14 cellular contexts compared by ENCODE assay signal in the genomic region with DNA sequence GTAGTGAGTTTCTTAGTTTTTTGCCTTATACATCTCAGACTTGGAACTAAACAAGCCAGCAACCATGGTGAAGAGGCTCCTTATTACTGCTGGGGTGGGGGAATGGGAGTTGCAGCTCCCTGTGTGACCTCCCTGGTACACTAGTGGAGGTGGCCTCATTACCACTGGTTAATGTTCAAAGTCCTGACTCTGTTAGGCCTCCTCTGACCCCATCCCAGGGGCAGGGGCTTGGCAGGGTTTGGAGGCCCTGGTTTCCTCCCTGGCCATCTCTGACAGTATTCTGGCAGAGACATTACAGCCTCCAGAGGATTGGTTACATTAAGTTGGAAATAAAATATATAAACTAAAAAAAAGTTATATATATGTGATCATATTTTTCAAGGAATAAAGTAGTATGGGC. TPM values are rescaled to one million over a fixed set of nuclear protein-coding genes. Genes with fewer than 3 reads are reported as not detected.
DNase-seq lines count a peak whose midpoint lies in the region; ATAC-seq, FAIRE-seq and TF ChIP-seq lines count a peak whose summit lies in the region.
"Had no signal": no experiment of that assay in that cellular context is flagged by ENCODE, and none has a peak within 500 bp of the region (broad histone marks: within the 10 kb centered on the region; RNA-seq: fewer than 3 reads in every experiment).

No MANE protein-coding gene starts in this region.

- TF ChIP-seq POLR2A in HepG2 (IDR thresholded peaks at IDR 0.05; ENCODE audit: insufficient read depth in 1 of 2, low read depth in 2 of 2, low read length in 2 of 2): no peak

- H3F3A ChIP-seq in GM23248 (ENCODE audit: insufficient read depth): peaks cover 72% of the 10 kb centered on the region

- no peak for TF ChIP-seq EP300 in HepG2 (IDR thresholded peaks at IDR 0.05; ENCODE audit: low read depth in 2 of 2, low read length in 2 of 2)
- TF ChIP-seq EP300 in HepG2 (CRISPR knock-in tag; IDR thresholded peaks at IDR 0.05; ENCODE audit: borderline replicate concordance): no peak

- BruUV-seq in HepG2 (replicated peaks; lab: Mats Ljungman, UMichigan): no TSS peak

- H3K9me2 ChIP-seq in GM23248 (ENCODE audit: insufficient read depth): no peaks in the 10 kb centered on the region

- H4K20me1 ChIP-seq in GM23248 (ENCODE audit: insufficient read depth): peaks cover 46% of the 10 kb centered on the region
- 0 out of 2 replicates have a peak, but pooled peaks cover 4% of the 10 kb centered on the region for H4K20me1 ChIP-seq in HepG2 (ENCODE audit: insufficient read depth, low read length)

- ATAC-seq in HepG2: peak; percentile 40; the same call in 2 of the 3 replicates
- ATAC-seq in GM19351 (IDR thresholded peaks at IDR 0.05; ENCODE audit: unreplicated experiment): no peak
- ATAC-seq: GM12878, HCT116 had no signal

- H3K4me1 ChIP-seq in GM23248 (ENCODE audit: insufficient read depth) (peaks cover 62% of the 10 kb centered on the region), ascending aorta (peaks cover 5 to 64% of the 10 kb centered on the region in 2 donors), HepG2 (ENCODE audit: insufficient read depth, low read length) (peaks cover 8% of the 10 kb centered on the region; the same call in 1 of the 2 replicates), tibial artery (peaks cover 0 to 97% (median 60%) of the 10 kb centered on the region in 4 donors)

- CTCF ChIA-PET in HepG2 (lab: Yijun Ruan, JAX; ENCODE audit: low intra/inter-chr PET ratio, low total read pairs): no interaction called here

- H3K9ac ChIP-seq in GM23248 (no peak overlapping the region), HepG2 (ENCODE audit: insufficient read depth, low read depth, low read length) (no peak overlapping the region)

- intact Hi-C loops in ascending aorta (cut with DNase I): no loop called here
- intact Hi-C loops in HepG2 (cut with micrococcal nuclease; ENCODE audit: unreplicated experiment): no loop called here
- intact Hi-C loops in tibial artery (cut with DNase I; ENCODE audit: low total_unique reads): no loop called here

- H3K27ac ChIP-seq in GM23248: peak overlapping the region; percentile 36
- peak overlapping the region; percentile 58 to 74 for H3K27ac ChIP-seq in ascending aorta
- no peak overlapping the region for H3K27ac ChIP-seq in HepG2 (ENCODE audit: extremely low read length, insufficient read depth, low read length)
- H3K27ac ChIP-seq in tibial artery: peak overlapping the region; percentile 72 to 79
- H3K27ac ChIP-seq: C4-2B had no signal

- no peak overlapping the region for H3K4me2 ChIP-seq in GM23248 (ENCODE audit: unreplicated experiment)
- H3K4me2 ChIP-seq in HepG2 (ENCODE audit: low read depth, low read length): peak overlapping the region; percentile 39; the same call in 1 of the 2 replicates

- in situ Hi-C loops in GM23248 (cut with MboI): no loop called here
- in situ Hi-C loops in HepG2 (cut with HindIII; ENCODE audit: extremely low pct_ligation_motif_present, low pct_unique_long_range_greater_than_20kb): no loop called here

- POLR2A ChIA-PET in HepG2 (lab: Yijun Ruan, JAX): no interaction called here

- H3K4me3 ChIP-seq in GM23248 (no peak overlapping the region), ascending aorta (no peak overlapping the region), HepG2 (replicated peaks in 1 of 3; ENCODE audit: insufficient read depth in 1 of 3, low read depth in 2 of 3, low read length in 3 of 3) (no peak overlapping the region), tibial artery (no peak overlapping the region)
- H3K4me3 ChIP-seq: GM12878 had no signal

- H3K36me3 ChIP-seq in GM23248 (ENCODE audit: low read depth) (peaks cover 16% of the 10 kb centered on the region; the same call in 1 of the 2 replicates), ascending aorta (peaks cover 6 to 17% of the 10 kb centered on the region in 2 donors), HepG2 (replicated peaks in 1 of 2; ENCODE audit: control insufficient read depth in 1 of 2, insufficient read depth in 2 of 2, low read length in 2 of 2) (peaks cover 0 to 3% of the 10 kb centered on the region in 2 experiments; a peak in 1 of 5 replicates), tibial artery (no peaks in the 10 kb centered on the region)

- FAIRE-seq in HepG2 (lab: Jason Lieb, UNC): no peak
- FAIRE-seq: GM12878, H54 had no signal

- H3K27me3 ChIP-seq in GM23248 (replicated peaks; ENCODE audit: insufficient read depth): no peaks in the 10 kb centered on the region
- no peaks in the 10 kb centered on the region for H3K27me3 ChIP-seq in ascending aorta
- no peaks in the 10 kb centered on the region for H3K27me3 ChIP-seq in HepG2 (ENCODE audit: control insufficient read depth in 1 of 2, insufficient read depth in 2 of 2, low read length in 2 of 2)
- H3K27me3 ChIP-seq in tibial artery: no peaks in the 10 kb centered on the region

- no peak overlapping the region for H2AFZ ChIP-seq in GM23248
- H2AFZ ChIP-seq in HepG2 (ENCODE audit: low read length): no peak overlapping the region

- H3K79me2 ChIP-seq in GM23248 (ENCODE audit: insufficient read depth) (peaks cover 100% of the 10 kb centered on the region), HepG2 (ENCODE audit: insufficient read depth, low read length) (peaks cover 62% of the 10 kb centered on the region)

- DNase-seq in GM23248 (no peak), ascending aorta (ENCODE audit: low spot score in 2 of 2) (no peak), HepG2 (ENCODE audit: low spot score) (no peak), tibial artery (no peak), OCI-M2 (lab: John Stamatoyannopoulos, UW; ENCODE audit: unreplicated experiment) (no peak), HT-29 (ENCODE audit: low spot score) (no peak)
- DNase-seq: ACHN; CD4-positive, alpha-beta memory T cell; DMS79 had no signal

- TF ChIP-seq CTCF in ascending aorta (IDR thresholded peaks at IDR 0.05) (no peak), HepG2 (CRISPR knock-in tag; IDR thresholded peaks at IDR 0.05) (no peak), tibial artery (IDR thresholded peaks at IDR 0.05) (no peak)

- H3K9me3 ChIP-seq in GM23248 (ENCODE audit: low read depth) (no peaks in the 10 kb centered on the region), ascending aorta (no peaks in the 10 kb centered on the region), HepG2 (ENCODE audit: low read length) (no peaks in the 10 kb centered on the region), tibial artery (no peaks in the 10 kb centered on the region)

- TF ChIP-seq RAD21 in HepG2 (CRISPR knock-in tag; IDR thresholded peaks at IDR 0.05): no peak

TF ChIP-seq in HepG2, 621 proteins besides CTCF, POLR2A, EP300 and RAD21:
- TF ChIP-seq THRA (CRISPR knock-in tag; IDR thresholded peaks at IDR 0.05; ENCODE audit: borderline replicate concordance) (peak; percentile 28; the same call in 1 of the 2 replicates), PCBP1 (IDR thresholded peaks at IDR 0.05; ENCODE audit: borderline replicate concordance, low read depth, low read length) (no peak), LCORL (IDR thresholded peaks at IDR 0.05) (no peak), LCORL (CRISPR knock-in tag; IDR thresholded peaks at IDR 0.05) (no peak), HNF4G (IDR thresholded peaks at IDR 0.05; ENCODE audit: borderline replicate concordance, low read depth, low read length) (peak; percentile 43; the same call in 1 of the 2 replicates), HNF4G (CRISPR knock-in tag; IDR thresholded peaks at IDR 0.05; ENCODE audit: borderline replicate concordance, low read depth) (no peak), HNF4A (CRISPR knock-in tag; IDR thresholded peaks at IDR 0.05) (peak; percentile 52), FOXP1 (IDR thresholded peaks at IDR 0.05) (no peak), FOXP1 (CRISPR knock-in tag; IDR thresholded peaks at IDR 0.05) (no peak)

RNA-seq across cellular contexts. Expression of gene CLIC4, which starts 45.2 kb away (rescaled TPM):
- total RNA-seq in GM23248 (2014; rRNA removed; shearing (Covaris generic)): 1,589 and 1,665 TPM in 2 replicates
- polyA plus RNA-seq in GM23248 (2016; fragmentation: Nextera tagmentation; extraction: Ambion mirVana): 1,380 and 1,381 TPM in 2 replicates
- total RNA-seq in ascending aorta: 494 TPM
- 77.4 and 120 TPM in 2 replicates for total RNA-seq in HepG2 (2016; rRNA removed; fragmentation: Illumina TruSeq; extraction: Trizol)
- total RNA-seq in HepG2 (2016; cell fraction: cytosol; rRNA removed; fragmentation: Illumina TruSeq; extraction: Trizol; ENCODE audit: low read depth): 5.2 and 5.7 TPM in 2 replicates
- total RNA-seq in HepG2 (2016; cell fraction: insoluble cytoplasmic fraction; rRNA removed; fragmentation: Illumina TruSeq; extraction: Trizol): 79.6 and 107 TPM in 2 replicates
- total RNA-seq in HepG2 (2016; cell fraction: membrane; rRNA removed; fragmentation: Illumina TruSeq; extraction: Trizol): 27.3 and 32.5 TPM in 2 replicates
- 53.7 and 61.5 TPM in 2 replicates for total RNA-seq in HepG2 (2016; cell fraction: nucleus; rRNA removed; fragmentation: Illumina TruSeq; extraction: Trizol)
- 19.9 and 23.3 TPM in 2 replicates for polyA plus RNA-seq in HepG2 (2011; rRNA removed)
- 15.6 and 24.0 TPM in 2 replicates for polyA plus RNA-seq in HepG2 (2011; cell fraction: cytosol; rRNA removed)
- polyA plus RNA-seq in HepG2 (2011; cell fraction: nucleus; rRNA removed): 8.0 and 12.1 TPM in 2 replicates
- 51.1 and 58.9 TPM in 2 replicates for polyA plus RNA-seq in HepG2 (2012)
- polyA plus RNA-seq in HepG2 (2016; cell fraction: cytosol; fragmentation: Illumina TruSeq; extraction: Trizol; ENCODE audit: low read depth): 5.0 and 5.8 TPM in 2 replicates
- 122 and 132 TPM in 2 replicates for polyA plus RNA-seq in HepG2 (2016; cell fraction: insoluble cytoplasmic fraction; fragmentation: Illumina TruSeq; extraction: Trizol; ENCODE audit: low read depth)
- 19.2 and 20.4 TPM in 2 replicates for polyA plus RNA-seq in HepG2 (2016; cell fraction: membrane; fragmentation: Illumina TruSeq; extraction: Trizol; ENCODE audit: low read depth)
- polyA plus RNA-seq in HepG2 (2016; cell fraction: nucleus; fragmentation: Illumina TruSeq; extraction: Trizol; ENCODE audit: insufficient read depth, low read depth): 62.7 and 67.7 TPM in 2 replicates
- 11.1 and 23.5 TPM in 2 replicates for polyA minus RNA-seq in HepG2 (2011; rRNA and poly(A)+ RNA removed; ENCODE audit: low replicate concordance)
- polyA minus RNA-seq in HepG2 (2011; cell fraction: cytosol; rRNA and poly(A)+ RNA removed): 41.9 and 45.3 TPM in 2 replicates
- polyA minus RNA-seq in HepG2 (2011; cell fraction: nucleus; rRNA and poly(A)+ RNA removed): 31.5 and 33.2 TPM in 2 replicates
- 22.5 and 22.6 TPM in 2 replicates for total RNA-seq in HT-29 (2014; rRNA removed; shearing (Covaris generic))
